Comparison of ENCODE assay signal across 1 cellular context in the genomic region with DNA sequence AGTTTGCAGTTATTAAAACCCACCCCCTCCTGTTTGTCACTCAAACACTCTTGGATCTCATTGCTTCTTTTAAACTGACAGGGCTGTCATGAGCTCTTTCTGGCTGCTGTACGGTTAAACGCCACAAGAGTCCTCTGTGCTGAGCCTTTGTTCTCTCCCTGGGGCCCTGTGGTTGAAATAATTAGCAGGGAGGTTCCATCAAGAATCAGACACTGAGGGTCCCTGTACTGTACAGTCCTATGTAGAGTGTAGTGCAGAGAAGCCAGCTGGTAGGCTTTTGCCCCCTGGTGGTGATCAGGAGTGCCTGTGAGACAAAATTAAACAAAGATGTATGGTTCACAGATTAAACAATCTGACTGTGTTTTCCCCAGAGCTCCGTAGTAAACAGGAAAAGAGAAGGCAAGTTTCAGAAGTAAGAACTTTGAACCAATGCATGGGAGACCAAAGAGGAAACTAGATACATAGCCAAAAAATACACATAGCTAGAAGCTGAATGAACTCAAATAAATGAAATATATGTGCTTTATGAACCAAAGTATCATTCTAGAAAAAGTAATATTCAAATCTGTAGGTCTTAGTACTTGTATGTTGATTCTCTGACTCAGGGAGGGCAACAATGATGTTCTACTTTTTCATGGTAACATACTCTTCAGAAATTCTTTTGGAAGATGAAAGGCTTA.
TF ChIP-seq lines count a peak whose summit lies in the region.

No MANE protein-coding gene starts in this region.

TF ChIP-seq in SK-N-SH, 30 proteins besides CTCF, POLR2A, EP300 and RAD21 (continued from another document):
- TF ChIP-seq, protein P1, sequence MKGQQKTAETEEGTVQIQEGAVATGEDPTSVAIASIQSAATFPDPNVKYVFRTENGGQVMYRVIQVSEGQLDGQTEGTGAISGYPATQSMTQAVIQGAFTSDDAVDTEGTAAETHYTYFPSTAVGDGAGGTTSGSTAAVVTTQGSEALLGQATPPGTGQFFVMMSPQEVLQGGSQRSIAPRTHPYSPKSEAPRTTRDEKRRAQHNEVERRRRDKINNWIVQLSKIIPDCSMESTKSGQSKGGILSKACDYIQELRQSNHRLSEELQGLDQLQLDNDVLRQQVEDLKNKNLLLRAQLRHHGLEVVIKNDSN (IDR thresholded peaks at IDR 0.05; ENCODE audit: borderline replicate concordance, low read depth): no peak
- TF ChIP-seq EZH2phosphoT487 (IDR thresholded peaks at IDR 0.05; ENCODE audit: borderline replicate concordance, low read depth) (no peak), RXRA (IDR thresholded peaks at IDR 0.05; ENCODE audit: borderline replicate concordance, low read depth) (no peak), ZBTB33 (IDR thresholded peaks at IDR 0.05; ENCODE audit: borderline replicate concordance, low read depth) (no peak), RFX5 (IDR thresholded peaks at IDR 0.05; ENCODE audit: low read length) (peak; percentile 57; the same call in 1 of the 2 replicates), TEAD4 (IDR thresholded peaks at IDR 0.05; ENCODE audit: borderline replicate concordance, insufficient read depth) (no peak), RCOR1 (IDR thresholded peaks at IDR 0.05; ENCODE audit: low read length) (0 out of 2 replicates have a peak, but pooled peaks have one; percentile 35), TAF1 (IDR thresholded peaks at IDR 0.05; ENCODE audit: borderline replicate concordance, low read depth, low read length) (peak; percentile 39; the same call in 1 of the 2 replicates), MEF2A (IDR thresholded peaks at IDR 0.05; ENCODE audit: borderline replicate concordance, low read depth) (no peak), CHD2 (IDR thresholded peaks at IDR 0.05; ENCODE audit: low read length, partially characterized antibody) (peak; percentile 49), YY1 (IDR thresholded peaks at IDR 0.05; ENCODE audit: low read depth) (no peak), NFIC (IDR thresholded peaks at IDR 0.05; ENCODE audit: borderline replicate concordance) (no peak), POLR2AphosphoS5 (IDR thresholded peaks at IDR 0.05; ENCODE audit: low read depth, low read length) (no peak), FOXJ3 (CRISPR knock-in tag; IDR thresholded peaks at IDR 0.05) (no peak), GATA2 (CRISPR knock-in tag; IDR thresholded peaks at IDR 0.05) (no peak), JUND (IDR thresholded peaks at IDR 0.05) (no peak), TCF12 (IDR thresholded peaks at IDR 0.05) (peak; percentile 67), IRF3 (IDR thresholded peaks at IDR 0.05; ENCODE audit: low read depth, low read length) (no peak), GABPA (IDR thresholded peaks at IDR 0.05; ENCODE audit: low read depth) (no peak), PBX3 (IDR thresholded peaks at IDR 0.05) (no peak), MXI1 (IDR thresholded peaks at IDR 0.05; ENCODE audit: low read depth, low read length) (peak; percentile 69; the same call in 1 of the 2 replicates), USF2 (IDR thresholded peaks at IDR 0.05; ENCODE audit: borderline replicate concordance, low read depth, low read length) (no peak), FOSL2 (IDR thresholded peaks at IDR 0.05; ENCODE audit: borderline replicate concordance, low read depth) (no peak)
- TF ChIP-seq, protein P2, sequence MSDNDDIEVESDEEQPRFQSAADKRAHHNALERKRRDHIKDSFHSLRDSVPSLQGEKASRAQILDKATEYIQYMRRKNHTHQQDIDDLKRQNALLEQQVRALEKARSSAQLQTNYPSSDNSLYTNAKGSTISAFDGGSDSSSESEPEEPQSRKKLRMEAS (IDR thresholded peaks at IDR 0.05; ENCODE audit: low read depth): no peak
- TF ChIP-seq, protein P3, sequence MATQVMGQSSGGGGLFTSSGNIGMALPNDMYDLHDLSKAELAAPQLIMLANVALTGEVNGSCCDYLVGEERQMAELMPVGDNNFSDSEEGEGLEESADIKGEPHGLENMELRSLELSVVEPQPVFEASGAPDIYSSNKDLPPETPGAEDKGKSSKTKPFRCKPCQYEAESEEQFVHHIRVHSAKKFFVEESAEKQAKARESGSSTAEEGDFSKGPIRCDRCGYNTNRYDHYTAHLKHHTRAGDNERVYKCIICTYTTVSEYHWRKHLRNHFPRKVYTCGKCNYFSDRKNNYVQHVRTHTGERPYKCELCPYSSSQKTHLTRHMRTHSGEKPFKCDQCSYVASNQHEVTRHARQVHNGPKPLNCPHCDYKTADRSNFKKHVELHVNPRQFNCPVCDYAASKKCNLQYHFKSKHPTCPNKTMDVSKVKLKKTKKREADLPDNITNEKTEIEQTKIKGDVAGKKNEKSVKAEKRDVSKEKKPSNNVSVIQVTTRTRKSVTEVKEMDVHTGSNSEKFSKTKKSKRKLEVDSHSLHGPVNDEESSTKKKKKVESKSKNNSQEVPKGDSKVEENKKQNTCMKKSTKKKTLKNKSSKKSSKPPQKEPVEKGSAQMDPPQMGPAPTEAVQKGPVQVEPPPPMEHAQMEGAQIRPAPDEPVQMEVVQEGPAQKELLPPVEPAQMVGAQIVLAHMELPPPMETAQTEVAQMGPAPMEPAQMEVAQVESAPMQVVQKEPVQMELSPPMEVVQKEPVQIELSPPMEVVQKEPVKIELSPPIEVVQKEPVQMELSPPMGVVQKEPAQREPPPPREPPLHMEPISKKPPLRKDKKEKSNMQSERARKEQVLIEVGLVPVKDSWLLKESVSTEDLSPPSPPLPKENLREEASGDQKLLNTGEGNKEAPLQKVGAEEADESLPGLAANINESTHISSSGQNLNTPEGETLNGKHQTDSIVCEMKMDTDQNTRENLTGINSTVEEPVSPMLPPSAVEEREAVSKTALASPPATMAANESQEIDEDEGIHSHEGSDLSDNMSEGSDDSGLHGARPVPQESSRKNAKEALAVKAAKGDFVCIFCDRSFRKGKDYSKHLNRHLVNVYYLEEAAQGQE (IDR thresholded peaks at IDR 0.05; ENCODE audit: low read depth, low read length): no peak
